ENCODE assay signal across 27 cellular contexts in genomic region chr2:176414641-176415040, GRCh38.
DNase-seq lines count a peak whose midpoint lies in the region; ATAC-seq, FAIRE-seq and TF ChIP-seq lines count a peak whose summit lies in the region.
"Had no signal": no experiment of that assay in that cellular context is flagged by ENCODE, and none has a peak within 500 bp of the region (broad histone marks: within the 10 kb centered on the region; RNA-seq: fewer than 3 reads in every experiment).

No MANE protein-coding gene starts in this region.

- H3K4me3 Mint-ChIP-seq in mesothelial cell of epicardium: no peak overlapping the region
- H3K4me3 Mint-ChIP-seq: CD4-positive, alpha-beta memory T cell had no signal

- H3K27ac Mint-ChIP-seq in mesothelial cell of epicardium: no peak overlapping the region
- H3K27ac Mint-ChIP-seq: CD4-positive, alpha-beta memory T cell had no signal

- H3K27me3 Mint-ChIP-seq in mesothelial cell of epicardium (ENCODE audit: low read depth): peaks cover 52% of the 10 kb centered on the region

- TF ChIP-seq CTCF in mesothelial cell of epicardium (IDR thresholded peaks at IDR 0.05; ENCODE audit: unreplicated experiment): no peak

- intact Hi-C loops in Right ventricle myocardium inferior (cut with DNase I): no loop called here

- DNase-seq in H54 (ENCODE audit: insufficient read length, low spot score) (no peak), dermis microvascular lymphatic vessel endothelial cell (ENCODE audit: low read depth in 2 of 2) (peak; percentile 75 to 97), iris pigment epithelial cell (ENCODE audit: low read depth) (peak; percentile 57), pulmonary artery endothelial cell (ENCODE audit: low read depth, low spot score) (peak; percentile 85), Right ventricle myocardium inferior (ENCODE audit: missing footprints) (no peak), mesothelial cell of epicardium (ENCODE audit: low spot score in 2 of 2, unreplicated experiment in 2 of 2) (no peak)
- no peak for DNase-seq in activated CD8-positive, alpha-beta memory T cell treated with anti-CD3 and anti-CD28 coated beads, Interleukin-2, amount 50 U/mL, for 48 hours
- DNase-seq: AML-193; C1 segment of cervical spinal cord; Caco-2; CD4-positive, alpha-beta memory T cell; DMS79; EL; GDM1; H7; KG1; MG63; NCI-H1436; NCI-H187; NCI-H2081 treated with DMSO at 0.1 percent for 48 hours; NCI-H2171; NCI-H345; NCI-H774; T-helper 1 cell had no signal

- ATAC-seq in Right ventricle myocardium inferior: no peak
- ATAC-seq in HG02763 (IDR thresholded peaks at IDR 0.05; ENCODE audit: unreplicated experiment): no peak
- ATAC-seq: A549 had no signal

- peaks cover 4% of the 10 kb centered on the region for H3K4me1 Mint-ChIP-seq in mesothelial cell of epicardium
- H3K4me1 Mint-ChIP-seq: CD4-positive, alpha-beta memory T cell had no signal

- no peak for TF ChIP-seq POLR2A in H54 (IDR thresholded peaks at IDR 0.05; ENCODE audit: low read depth, low read length)

- no peaks in the 10 kb centered on the region for H3K9me3 Mint-ChIP-seq in mesothelial cell of epicardium

- FAIRE-seq in H54 (lab: Jason Lieb, UNC): peak; percentile 50
- FAIRE-seq: A549, GM12891 had no signal

- H3K36me3 Mint-ChIP-seq in mesothelial cell of epicardium: no peaks in the 10 kb centered on the region
- H3K36me3 Mint-ChIP-seq: CD4-positive, alpha-beta memory T cell had no signal

Comparison
In these comparisons a context has a peak if more than half of its experiments do, and no peak if none do; other contexts are left out.
1. DNase-seq: peak in dermis microvascular lymphatic vessel endothelial cell (2 of 2), iris pigment epithelial cell (single experiment) and pulmonary artery endothelial cell (single experiment); none in H54 (single experiment), Right ventricle myocardium inferior (single experiment), activated CD8-positive, alpha-beta memory T cell treated with anti-CD3 and anti-CD28 coated beads, Interleukin-2, amount 50 U/mL, for 48 hours (single experiment) and mesothelial cell of epicardium (0 of 2).